8 cellular contexts compared by ENCODE assay signal in the genomic region with DNA sequence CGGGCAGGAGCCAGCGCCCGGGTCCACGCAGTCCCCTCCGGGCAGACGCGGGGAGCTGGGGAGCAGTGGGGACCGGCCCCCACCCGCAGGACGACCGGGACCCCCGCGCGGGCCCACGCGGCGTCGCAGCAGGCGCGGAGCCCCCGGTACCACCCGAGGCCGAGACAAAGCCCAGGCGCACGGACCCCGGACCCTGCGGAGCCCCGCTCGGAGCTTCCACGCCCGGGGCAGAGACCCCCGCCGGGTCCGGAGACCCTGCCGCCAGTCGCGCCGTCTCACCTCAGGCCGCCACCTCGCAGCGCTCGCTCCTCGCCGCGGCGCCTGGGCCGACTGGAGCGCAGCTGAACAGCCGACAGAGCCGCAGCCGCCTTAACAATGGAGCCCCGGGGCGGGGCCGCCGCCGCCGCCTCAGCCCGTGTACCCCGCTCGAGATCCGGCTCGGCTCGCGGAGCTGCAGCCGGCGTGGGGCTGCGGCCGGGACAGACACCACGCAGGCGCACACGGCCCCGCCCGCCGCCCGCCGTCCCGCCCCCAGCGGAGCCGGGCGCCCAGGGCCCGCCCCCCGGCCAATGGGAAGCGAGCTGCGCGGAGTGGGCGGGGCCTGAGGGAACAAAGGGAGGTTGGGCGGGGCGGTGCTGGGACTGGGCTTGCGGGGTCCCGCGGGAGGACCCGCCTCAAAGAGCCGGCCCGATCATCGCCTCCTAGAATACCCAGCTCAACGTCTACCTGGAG. TPM values are rescaled to one million over a fixed set of nuclear protein-coding genes. Genes with fewer than 3 reads are reported as not detected.
DNase-seq lines count a peak whose midpoint lies in the region; ATAC-seq and TF ChIP-seq lines count a peak whose summit lies in the region.

A gene with protein sequence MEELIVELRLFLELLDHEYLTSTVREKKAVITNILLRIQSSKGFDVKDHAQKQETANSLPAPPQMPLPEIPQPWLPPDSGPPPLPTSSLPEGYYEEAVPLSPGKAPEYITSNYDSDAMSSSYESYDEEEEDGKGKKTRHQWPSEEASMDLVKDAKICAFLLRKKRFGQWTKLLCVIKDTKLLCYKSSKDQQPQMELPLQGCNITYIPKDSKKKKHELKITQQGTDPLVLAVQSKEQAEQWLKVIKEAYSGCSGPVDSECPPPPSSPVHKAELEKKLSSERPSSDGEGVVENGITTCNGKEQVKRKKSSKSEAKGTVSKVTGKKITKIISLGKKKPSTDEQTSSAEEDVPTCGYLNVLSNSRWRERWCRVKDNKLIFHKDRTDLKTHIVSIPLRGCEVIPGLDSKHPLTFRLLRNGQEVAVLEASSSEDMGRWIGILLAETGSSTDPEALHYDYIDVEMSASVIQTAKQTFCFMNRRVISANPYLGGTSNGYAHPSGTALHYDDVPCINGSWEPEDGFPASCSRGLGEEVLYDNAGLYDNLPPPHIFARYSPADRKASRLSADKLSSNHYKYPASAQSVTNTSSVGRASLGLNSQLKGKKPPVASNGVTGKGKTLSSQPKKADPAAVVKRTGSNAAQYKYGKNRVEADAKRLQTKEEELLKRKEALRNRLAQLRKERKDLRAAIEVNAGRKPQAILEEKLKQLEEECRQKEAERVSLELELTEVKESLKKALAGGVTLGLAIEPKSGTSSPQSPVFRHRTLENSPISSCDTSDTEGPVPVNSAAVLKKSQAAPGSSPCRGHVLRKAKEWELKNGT (minus strand): TSS at position 485 of the 732 bp plus-strand sequence. CDS start 67,783 bp downstream, outside the sequence.

- ATAC-seq in GM21515 (IDR thresholded peaks at IDR 0.05; ENCODE audit: unreplicated experiment), result peak; percentile 93
- ATAC-seq in activated naive CD4-positive, alpha-beta T cell treated with anti-CD3 and anti-CD28 coated beads, Interleukin-2, amount 50 U/mL, for 72 hours, result peak; percentile 95 to 96

- DNase-seq in CMK (ENCODE audit: low read depth) (peak; percentile 56), SKM-1 (lab: John Stamatoyannopoulos, UW; ENCODE audit: unreplicated experiment) (peak; percentile 89), glomerular endothelial cell (ENCODE audit: extremely low read depth, low read depth, low spot score) (no peak), nucleus accumbens (lab: John Stamatoyannopoulos, UW) (peak; percentile 17 to 96 (median 78)), stromal cell of bone marrow (ENCODE audit: low read depth) (peak; percentile 74)
- DNase-seq in activated naive CD4-positive, alpha-beta T cell treated with anti-CD3 and anti-CD28 coated beads, Interleukin-2, amount 50 U/mL, for 72 hours (ENCODE audit: low spot score in 2 of 2), result peak; percentile 88 to 94

- TF ChIP-seq EP300 in Ishikawa (IDR thresholded peaks at IDR 0.05; ENCODE audit: borderline replicate concordance), result no peak

- no peak for TF ChIP-seq RAD21 in Ishikawa (IDR thresholded peaks at IDR 0.05; ENCODE audit: low read depth)

- H3K9me3 Mint-ChIP-seq in activated naive CD4-positive, alpha-beta T cell treated with anti-CD3 and anti-CD28 coated beads, Interleukin-2, amount 50 U/mL, for 72 hours, result no peaks in the 10 kb centered on the region

- no peak within 1 kb of the TSS for H3K27ac Mint-ChIP-seq in activated naive CD4-positive, alpha-beta T cell treated with anti-CD3 and anti-CD28 coated beads, Interleukin-2, amount 50 U/mL, for 72 hours

- H3K36me3 Mint-ChIP-seq in activated naive CD4-positive, alpha-beta T cell treated with anti-CD3 and anti-CD28 coated beads, Interleukin-2, amount 50 U/mL, for 72 hours, result peaks cover 0 to 13% of the 10 kb centered on the region in 2 donors

TF ChIP-seq in Ishikawa, 13 proteins besides CTCF, POLR2A, EP300 and RAD21:
- TF ChIP-seq TAF1 (IDR thresholded peaks at IDR 0.05; ENCODE audit: low read depth), result peak; percentile 86
- peak; percentile 54 for TF ChIP-seq YY1 (IDR thresholded peaks at IDR 0.05; ENCODE audit: low read depth)
- TF ChIP-seq, protein P1, sequence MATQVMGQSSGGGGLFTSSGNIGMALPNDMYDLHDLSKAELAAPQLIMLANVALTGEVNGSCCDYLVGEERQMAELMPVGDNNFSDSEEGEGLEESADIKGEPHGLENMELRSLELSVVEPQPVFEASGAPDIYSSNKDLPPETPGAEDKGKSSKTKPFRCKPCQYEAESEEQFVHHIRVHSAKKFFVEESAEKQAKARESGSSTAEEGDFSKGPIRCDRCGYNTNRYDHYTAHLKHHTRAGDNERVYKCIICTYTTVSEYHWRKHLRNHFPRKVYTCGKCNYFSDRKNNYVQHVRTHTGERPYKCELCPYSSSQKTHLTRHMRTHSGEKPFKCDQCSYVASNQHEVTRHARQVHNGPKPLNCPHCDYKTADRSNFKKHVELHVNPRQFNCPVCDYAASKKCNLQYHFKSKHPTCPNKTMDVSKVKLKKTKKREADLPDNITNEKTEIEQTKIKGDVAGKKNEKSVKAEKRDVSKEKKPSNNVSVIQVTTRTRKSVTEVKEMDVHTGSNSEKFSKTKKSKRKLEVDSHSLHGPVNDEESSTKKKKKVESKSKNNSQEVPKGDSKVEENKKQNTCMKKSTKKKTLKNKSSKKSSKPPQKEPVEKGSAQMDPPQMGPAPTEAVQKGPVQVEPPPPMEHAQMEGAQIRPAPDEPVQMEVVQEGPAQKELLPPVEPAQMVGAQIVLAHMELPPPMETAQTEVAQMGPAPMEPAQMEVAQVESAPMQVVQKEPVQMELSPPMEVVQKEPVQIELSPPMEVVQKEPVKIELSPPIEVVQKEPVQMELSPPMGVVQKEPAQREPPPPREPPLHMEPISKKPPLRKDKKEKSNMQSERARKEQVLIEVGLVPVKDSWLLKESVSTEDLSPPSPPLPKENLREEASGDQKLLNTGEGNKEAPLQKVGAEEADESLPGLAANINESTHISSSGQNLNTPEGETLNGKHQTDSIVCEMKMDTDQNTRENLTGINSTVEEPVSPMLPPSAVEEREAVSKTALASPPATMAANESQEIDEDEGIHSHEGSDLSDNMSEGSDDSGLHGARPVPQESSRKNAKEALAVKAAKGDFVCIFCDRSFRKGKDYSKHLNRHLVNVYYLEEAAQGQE (IDR thresholded peaks at IDR 0.05; ENCODE audit: low read depth), result no peak
- no peak for TF ChIP-seq TEAD4 (IDR thresholded peaks at IDR 0.05)

RNA-seq across cellular contexts. Expression of the gene that starts here (rescaled TPM):
- 10 to 100 TPM; 10.2 to 41.9 TPM for total RNA-seq in activated naive CD4-positive, alpha-beta T cell treated with anti-CD3 and anti-CD28 coated beads, Interleukin-2, amount 50 U/mL, for 72 hours
- total RNA-seq in glomerular endothelial cell, result 88.3 and 92.8 TPM in 2 replicates
